In the genomic region with DNA sequence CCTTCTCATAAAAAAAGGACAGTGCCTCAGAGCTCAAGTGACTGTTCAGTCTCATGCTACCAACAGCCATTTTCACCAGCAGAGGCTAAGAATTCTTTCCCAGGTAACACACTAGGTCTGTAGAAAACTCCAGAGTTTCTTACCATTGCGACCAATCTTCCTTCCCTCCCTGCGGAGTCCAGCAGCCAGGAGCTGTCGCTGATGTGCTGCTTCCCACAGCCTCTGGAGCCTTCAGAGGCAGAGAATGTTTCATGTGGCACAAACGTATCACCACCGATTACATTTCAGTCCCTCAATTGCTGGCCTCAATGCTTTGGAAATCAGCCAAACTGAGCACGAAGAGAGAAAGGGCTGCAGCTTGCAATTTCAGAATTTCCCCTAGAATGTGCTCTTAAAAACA, we compare ENCODE assay signal across 2 cellular contexts.
TF ChIP-seq lines count a peak whose summit lies in the region.

No MANE protein-coding gene starts in this region.

TF ChIP-seq in H1, 55 proteins besides CTCF, POLR2A, EP300 and RAD21:
- no peak for TF ChIP-seq CBX5 (IDR thresholded peaks at IDR 0.05; ENCODE audit: low read depth, low read length)
- TF ChIP-seq RXRA (IDR thresholded peaks at IDR 0.05; ENCODE audit: insufficient read depth, low read depth, low read length), result no peak
- no peak for TF ChIP-seq GTF2F1 (IDR thresholded peaks at IDR 0.05; ENCODE audit: borderline replicate concordance, low read depth, low read length)
- TF ChIP-seq, protein P1, sequence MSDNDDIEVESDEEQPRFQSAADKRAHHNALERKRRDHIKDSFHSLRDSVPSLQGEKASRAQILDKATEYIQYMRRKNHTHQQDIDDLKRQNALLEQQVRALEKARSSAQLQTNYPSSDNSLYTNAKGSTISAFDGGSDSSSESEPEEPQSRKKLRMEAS (IDR thresholded peaks at IDR 0.05), result no peak
- TF ChIP-seq SP2 (IDR thresholded peaks at IDR 0.05; ENCODE audit: low read length), result no peak
- no peak for TF ChIP-seq RNF2 (IDR thresholded peaks at IDR 0.05; ENCODE audit: borderline replicate concordance, low read depth, low read length, missing control alignments, poor library complexity, severe bottlenecking)
- TF ChIP-seq KDM1A (IDR thresholded peaks at IDR 0.05; ENCODE audit: borderline replicate concordance, low read length), result no peak
- no peak for TF ChIP-seq HDAC6 (IDR thresholded peaks at IDR 0.05; ENCODE audit: low read depth, low read length)
- TF ChIP-seq PHF8 (conservative IDR thresholded peaks at IDR 0.05; ENCODE audit: low read depth, low read length), result no peak
- no peak for TF ChIP-seq CREB1 (IDR thresholded peaks at IDR 0.05)
- TF ChIP-seq MAFK (IDR thresholded peaks at IDR 0.05; ENCODE audit: low read depth, low read length), result no peak

TF ChIP-seq in HepG2, 621 proteins besides CTCF, POLR2A, EP300 and RAD21:
- TF ChIP-seq NFE2 (CRISPR knock-in tag; IDR thresholded peaks at IDR 0.05) (no peak), CSRNP1 (CRISPR knock-in tag; IDR thresholded peaks at IDR 0.05) (no peak), ZNF577 (CRISPR knock-in tag; IDR thresholded peaks at IDR 0.05; ENCODE audit: borderline replicate concordance, low read depth) (no peak), ZNF256 (CRISPR knock-in tag; conservative IDR thresholded peaks at IDR 0.05) (no peak), YEATS2 (CRISPR knock-in tag; IDR thresholded peaks at IDR 0.05; ENCODE audit: borderline replicate concordance) (no peak), HIC2 (CRISPR knock-in tag; IDR thresholded peaks at IDR 0.05; ENCODE audit: low read depth) (no peak), CSRNP2 (CRISPR knock-in tag; conservative IDR thresholded peaks at IDR 0.05; ENCODE audit: low read depth) (no peak), BORCS8-MEF2B (CRISPR knock-in tag; IDR thresholded peaks at IDR 0.05) (no peak), REPIN1 (CRISPR knock-in tag; IDR thresholded peaks at IDR 0.05; ENCODE audit: borderline replicate concordance, low read depth) (no peak), SIX4 (CRISPR knock-in tag; IDR thresholded peaks at IDR 0.05) (no peak)
